Comparison of ENCODE assay signal across 19 cellular contexts in the genomic region with DNA sequence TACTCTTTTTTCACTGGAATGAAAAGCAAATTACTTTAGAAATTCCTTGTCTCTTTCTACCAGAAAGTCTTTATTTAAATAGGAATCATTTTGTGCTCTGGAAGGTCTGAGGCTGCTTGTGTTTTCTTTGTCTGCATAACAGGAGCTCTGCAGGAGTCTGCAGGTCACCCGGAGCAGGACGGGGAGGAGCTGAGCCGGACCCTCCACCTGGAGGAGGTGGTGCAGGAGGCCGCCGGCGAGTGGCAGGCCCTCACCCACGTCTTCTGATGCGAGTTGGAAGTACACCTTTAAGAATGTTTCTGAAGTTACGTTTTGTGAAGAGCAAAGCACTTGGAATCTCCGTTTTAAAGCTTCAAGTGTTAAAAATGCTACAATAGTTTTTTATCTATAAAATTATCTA.
DNase-seq lines count a peak whose midpoint lies in the region; ATAC-seq and TF ChIP-seq lines count a peak whose summit lies in the region.
"Had no signal": no experiment of that assay in that cellular context is flagged by ENCODE, and none has a peak within 500 bp of the region (broad histone marks: within the 10 kb centered on the region; RNA-seq: fewer than 3 reads in every experiment).

No MANE protein-coding gene starts in this region.

- H3K79me2 ChIP-seq in GM23338 (replicated peaks; ENCODE audit: insufficient read depth) (peaks cover 7% of the 10 kb centered on the region; the same call in 1 of the 2 replicates), OCI-LY1 (ENCODE audit: insufficient read depth, low read length) (no peaks in the 10 kb centered on the region)

- H3K4me3 Mint-ChIP-seq in GM23338, result no peak overlapping the region
- H3K4me3 Mint-ChIP-seq: CD4-positive, CD25-positive, alpha-beta regulatory T cell had no signal

- H3K9me3 Mint-ChIP-seq in GM23338, result no peaks in the 10 kb centered on the region
- H3K9me3 Mint-ChIP-seq: CD4-positive, CD25-positive, alpha-beta regulatory T cell had no signal

- peak overlapping the region; percentile 53 for H3K4me2 ChIP-seq in GM23338
- H3K4me2 ChIP-seq in OCI-LY1 (ENCODE audit: low read length), result no peak overlapping the region

- DNase-seq in GM23338 (ENCODE audit: low spot score) (peak; percentile 88), spleen (peak; percentile 66), esophagus squamous epithelium (lab: John Stamatoyannopoulos, UW) (no peak)
- DNase-seq: Calu3; CD4-positive, CD25-positive, alpha-beta regulatory T cell; DMS79; GDM1; KBM-7; NCI-H1436 treated with DMSO at 0.1 percent for 48 hours; NCI-H2029 treated with DMSO at 0.1 percent for 48 hours; NCI-H510A; NCI-H774 had no signal

- H3K9ac ChIP-seq in OCI-LY1 (ENCODE audit: low read length) (no peak overlapping the region), iPS-18a (ENCODE audit: low read length) (peak overlapping the region; percentile 67)

- H3K4me1 Mint-ChIP-seq in GM23338, result peaks cover 20% of the 10 kb centered on the region

- no peak overlapping the region for H3K27ac Mint-ChIP-seq in GM23338
- H3K27ac Mint-ChIP-seq: CD4-positive, CD25-positive, alpha-beta regulatory T cell had no signal

- ATAC-seq in GM23338, result peak; percentile 99
- ATAC-seq in HG03045 (IDR thresholded peaks at IDR 0.05; ENCODE audit: unreplicated experiment), result no peak
- ATAC-seq in GM18868 (IDR thresholded peaks at IDR 0.05; ENCODE audit: unreplicated experiment), result no peak
- no peak for ATAC-seq in GM21367 (IDR thresholded peaks at IDR 0.05; ENCODE audit: unreplicated experiment)
- ATAC-seq: GM12878 had no signal

- 0 out of 2 replicates have a peak, but pooled peaks cover 2% of the 10 kb centered on the region for H3K9me3 ChIP-seq in OCI-LY1 (ENCODE audit: low read length)
- peaks cover 4% of the 10 kb centered on the region for H3K9me3 ChIP-seq in iPS-18a (ENCODE audit: control insufficient read depth, low read depth, low read length)
- H3K9me3 ChIP-seq in spleen, result no peaks in the 10 kb centered on the region
- no peaks in the 10 kb centered on the region for H3K9me3 ChIP-seq in esophagus squamous epithelium
- H3K9me3 ChIP-seq: HAP-1 had no signal

- H3K27ac ChIP-seq in GM23338 (ENCODE audit: low read depth), result peak overlapping the region; percentile 92
- peak overlapping the region; percentile 60 for H3K27ac ChIP-seq in OCI-LY1 (ENCODE audit: low read depth, low read length, poor library complexity, severe bottlenecking)
- H3K27ac ChIP-seq in iPS-18a (ENCODE audit: low read length), result peak overlapping the region; percentile 94
- H3K27ac ChIP-seq in spleen, result no peak overlapping the region
- H3K27ac ChIP-seq in esophagus squamous epithelium, result no peak overlapping the region

- no peak for TF ChIP-seq POLR2A in spleen (IDR thresholded peaks at IDR 0.05)
- TF ChIP-seq POLR2A in esophagus squamous epithelium (IDR thresholded peaks at IDR 0.05), result no peak

- H2AFZ ChIP-seq in GM23338 (no peak overlapping the region), OCI-LY1 (ENCODE audit: low read length) (no peak overlapping the region)

- H3K27me3 ChIP-seq in GM23338 (ENCODE audit: insufficient read depth) (no peaks in the 10 kb centered on the region), OCI-LY1 (ENCODE audit: insufficient read depth, low read length) (no peaks in the 10 kb centered on the region), iPS-18a (ENCODE audit: control insufficient read depth, insufficient read depth, low read length) (no peaks in the 10 kb centered on the region), spleen (replicated peaks in 1 of 7) (no peaks in the 10 kb centered on the region), esophagus squamous epithelium (no peaks in the 10 kb centered on the region)

- TF ChIP-seq CTCF in GM23338 (conservative IDR thresholded peaks at IDR 0.05; ENCODE audit: low read depth in 2 of 2) (no peak), OCI-LY1 (IDR thresholded peaks at IDR 0.05; ENCODE audit: low read length) (no peak), spleen (IDR thresholded peaks at IDR 0.05 in 8 of 11, conservative IDR thresholded peaks at IDR 0.05 in 3 of 11) (no peak), esophagus squamous epithelium (IDR thresholded peaks at IDR 0.05) (no peak)

- H3K4me3 ChIP-seq in GM23338, result peak overlapping the region; percentile 7; the same call in 1 of the 2 replicates
- H3K4me3 ChIP-seq in OCI-LY1 (ENCODE audit: low read depth, low read length, poor library complexity, severe bottlenecking), result no peak overlapping the region
- peak overlapping the region; percentile 41 for H3K4me3 ChIP-seq in iPS-18a (ENCODE audit: low read length)
- H3K4me3 ChIP-seq in spleen, result no peak overlapping the region
- H3K4me3 ChIP-seq in esophagus squamous epithelium, result no peak overlapping the region
- H3K4me3 ChIP-seq: GM12878, HAP-1 had no signal

- no peaks in the 10 kb centered on the region for H4K20me1 ChIP-seq in GM23338 (replicated peaks; ENCODE audit: insufficient read depth)
- no peaks in the 10 kb centered on the region for H4K20me1 ChIP-seq in OCI-LY1 (ENCODE audit: insufficient read depth, low read length)

- H3K9me2 ChIP-seq in GM23338 (ENCODE audit: insufficient read depth), result no peaks in the 10 kb centered on the region; the same call in 1 of the 2 replicates
- no peaks in the 10 kb centered on the region for H3K9me2 ChIP-seq in OCI-LY1 (ENCODE audit: low read depth, low read length)

- H3F3A ChIP-seq in GM23338 (replicated peaks; ENCODE audit: low read depth) (no peaks in the 10 kb centered on the region), OCI-LY1 (ENCODE audit: insufficient read depth, low read length) (no peaks in the 10 kb centered on the region; the same call in 1 of the 2 replicates)

- peaks cover 45% of the 10 kb centered on the region for H3K4me1 ChIP-seq in GM23338 (ENCODE audit: insufficient read depth)
- peaks cover 52% of the 10 kb centered on the region for H3K4me1 ChIP-seq in OCI-LY1 (ENCODE audit: insufficient read depth, low read length, severe bottlenecking)
- H3K4me1 ChIP-seq in iPS-18a (ENCODE audit: control insufficient read depth, low read depth, low read length), result peaks cover 35% of the 10 kb centered on the region
- peaks cover 0 to 43% (median 23%) of the 10 kb centered on the region in 6 donors for H3K4me1 ChIP-seq in spleen
- H3K4me1 ChIP-seq in esophagus squamous epithelium, result peaks cover 0 to 11% (median 4%) of the 10 kb centered on the region in 3 donors

- intact Hi-C loops in spleen (cut with DNase I; ENCODE audit: low total_unique reads), result no loop called here
- intact Hi-C loops in esophagus squamous epithelium (cut with DNase I), result no loop called here

- H3K27me3 Mint-ChIP-seq in GM23338 (ENCODE audit: insufficient read depth, low read depth, poor library complexity), result peaks cover 2% of the 10 kb centered on the region
- H3K27me3 Mint-ChIP-seq: CD4-positive, CD25-positive, alpha-beta regulatory T cell had no signal

- no peaks in the 10 kb centered on the region for H3K36me3 ChIP-seq in GM23338 (ENCODE audit: insufficient read depth)
- peaks cover 24% of the 10 kb centered on the region for H3K36me3 ChIP-seq in OCI-LY1 (ENCODE audit: insufficient read depth, low read length)
- H3K36me3 ChIP-seq in iPS-18a (ENCODE audit: control insufficient read depth, low read depth, low read length), result no peaks in the 10 kb centered on the region
- peaks cover 0 to 34% (median 5%) of the 10 kb centered on the region in 6 donors for H3K36me3 ChIP-seq in spleen
- peaks cover 0 to 37% (median 0%) of the 10 kb centered on the region in 3 donors for H3K36me3 ChIP-seq in esophagus squamous epithelium
- H3K36me3 ChIP-seq: HAP-1 had no signal

- 63 to 75% (median 66%) methylated on average over 10 of the region's 10 CpGs for whole genome bisulfite sequencing in spleen, 5 donors
- 65 to 69% methylated on average over 6 to 10 of the region's 10 CpGs for WGBS in esophagus squamous epithelium, 2 donors

- H3K36me3 Mint-ChIP-seq in GM23338 (ENCODE audit: low read depth), result peaks cover 8% of the 10 kb centered on the region; the same call in 2 of the 3 replicates

TF ChIP-seq in GM23338, 12 proteins besides CTCF, POLR2A, EP300 and RAD21 (continues in another document):
- TF ChIP-seq EZH2phosphoT487 (IDR thresholded peaks at IDR 0.05; ENCODE audit: unreplicated experiment) (no peak), ZNF114 (CRISPR knock-in tag; IDR thresholded peaks at IDR 0.05) (no peak), NANOG (IDR thresholded peaks at IDR 0.05; ENCODE audit: borderline replicate concordance) (no peak), EZH2 (IDR thresholded peaks at IDR 0.05; ENCODE audit: low read depth, unreplicated experiment) (no peak), POLR2AphosphoS5 (IDR thresholded peaks at IDR 0.05; ENCODE audit: low read depth) (no peak), STAT1 (IDR thresholded peaks at IDR 0.05; ENCODE audit: unreplicated experiment) (no peak), ZNF331 (CRISPR knock-in tag; IDR thresholded peaks at IDR 0.05; ENCODE audit: low read depth) (no peak), CREB1 (CRISPR knock-in tag; IDR thresholded peaks at IDR 0.05; ENCODE audit: low read depth) (no peak), ETS1 (IDR thresholded peaks at IDR 0.05) (no peak)

Comparison
In these comparisons a context has a peak if more than half of its experiments do, and no peak if none do; other contexts are left out.
1. H3K27ac ChIP-seq: peak in GM23338 (single experiment), OCI-LY1 (single experiment) and iPS-18a (single experiment); none in spleen (0 of 8) and esophagus squamous epithelium (0 of 4).
2. H3K4me3 ChIP-seq: peak in GM23338 (single experiment) and iPS-18a (single experiment); none in OCI-LY1 (single experiment), spleen (0 of 8) and esophagus squamous epithelium (0 of 4).